8 cellular contexts compared by ENCODE assay signal in the genomic region with DNA sequence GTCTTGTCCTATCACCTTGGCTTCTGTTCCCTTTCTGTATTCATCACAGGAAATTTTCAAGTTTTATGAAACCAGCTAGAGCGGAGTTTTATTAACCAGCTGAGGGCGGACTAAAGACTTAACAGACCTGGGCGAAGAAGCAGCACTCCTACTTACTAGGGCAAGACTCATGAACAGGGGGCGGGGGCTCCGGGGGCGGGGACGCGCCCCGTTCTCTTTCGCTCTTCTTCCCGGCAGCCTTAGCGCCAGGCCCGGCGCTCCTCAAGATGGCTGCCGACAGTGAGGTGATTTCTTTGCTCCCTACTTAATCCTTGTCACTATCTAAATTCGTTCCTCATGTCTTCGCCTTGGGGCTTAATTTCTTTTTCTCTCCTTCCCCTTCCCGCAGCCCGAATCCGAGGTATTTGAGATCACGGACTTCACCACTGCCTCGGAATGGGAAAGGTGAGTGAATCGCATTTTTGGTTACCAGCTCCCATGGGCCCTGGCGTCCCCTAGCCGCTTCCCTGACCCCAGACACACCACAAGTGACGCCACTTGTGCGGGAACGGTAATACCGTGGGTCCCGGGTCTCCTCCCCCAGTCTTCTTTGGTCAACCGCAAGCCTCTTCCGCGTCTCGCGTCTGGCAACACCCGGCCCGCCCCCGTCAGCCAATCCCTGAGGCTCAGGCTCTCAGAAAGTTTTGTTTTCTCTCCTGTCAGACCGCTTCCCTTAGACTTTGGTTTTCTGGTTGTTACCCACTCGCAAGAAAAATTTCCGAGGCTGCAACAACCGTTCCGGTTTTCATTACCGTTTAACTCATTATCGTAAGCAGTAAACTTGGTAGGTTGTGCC. TPM values are rescaled to one million over a fixed set of nuclear protein-coding genes. Genes with fewer than 3 reads are reported as not detected.
DNase-seq lines count a peak whose midpoint lies in the region; ATAC-seq, FAIRE-seq and TF ChIP-seq lines count a peak whose summit lies in the region.

A gene (plus strand): TSS at position 251 of the 835 bp plus-strand sequence. CDS start 16 bp downstream, at position 267.

- H3K27me3 ChIP-seq in CD8-positive, alpha-beta memory T cell (ENCODE audit: insufficient read depth, low read length, poor library complexity, severe bottlenecking) = no peaks in the 10 kb centered on the region
- H3K27me3 ChIP-seq in H1 (replicated peaks in 1 of 4; ENCODE audit: control insufficient read depth in 3 of 4, extremely low read depth in 1 of 4, insufficient read depth in 3 of 4, low read length in 3 of 4) = no peaks in the 10 kb centered on the region; a peak in 1 of 7 replicates
- H3K27me3 ChIP-seq in mesenchymal stem cell (ENCODE audit: control insufficient read depth in 1 of 2, insufficient read depth in 1 of 2, low read length in 2 of 2) = no peaks in the 10 kb centered on the region

- no peak for TF ChIP-seq EP300 in H1 (IDR thresholded peaks at IDR 0.05; ENCODE audit: borderline replicate concordance in 1 of 2, low read depth in 2 of 2, low read length in 2 of 2)

- H3K4me3 ChIP-seq in CD8-positive, alpha-beta memory T cell (ENCODE audit: low read length) = peak within 1 kb of the TSS; percentile 98
- H3K4me3 ChIP-seq in H1 (ENCODE audit: extremely low read depth in 1 of 4, insufficient read depth in 2 of 4, low read depth in 3 of 4, low read length in 4 of 4) (peak within 1 kb of the TSS; percentile 96 to 99 (median 99)), mesenchymal stem cell (ENCODE audit: insufficient read depth in 1 of 2, low read depth in 1 of 2, low read length in 2 of 2) (peak within 1 kb of the TSS; percentile 91 to 96)

- H3K4me2 ChIP-seq in H1 (ENCODE audit: insufficient read depth in 1 of 2, low read depth in 2 of 2, low read length in 2 of 2) (peak within 1 kb of the TSS; percentile 83 to 97), mesenchymal stem cell (ENCODE audit: low read length, poor library complexity, severe bottlenecking) (peak within 1 kb of the TSS; percentile 91)

- H3K9me3 Mint-ChIP-seq in CD8-positive, alpha-beta memory T cell = peaks cover 0 to 3% (median 0%) of the 10 kb centered on the region in 5 donors

- no peak for TF ChIP-seq CTCF in H1 (IDR thresholded peaks at IDR 0.05; ENCODE audit: control extremely low read depth in 1 of 3, insufficient read depth in 1 of 3, low read depth in 1 of 3, low read length in 3 of 3)

- peak; percentile 91 to 95 for TF ChIP-seq POLR2A in H1 (IDR thresholded peaks at IDR 0.05; ENCODE audit: control extremely low read depth in 1 of 2, low read depth in 2 of 2, low read length in 2 of 2)

- H2BK15ac ChIP-seq in H1 (ENCODE audit: low read length) (no peak within 1 kb of the TSS), mesenchymal stem cell (ENCODE audit: low read depth, poor library complexity, severe bottlenecking) (peak within 1 kb of the TSS; percentile 74)

- H3K14ac ChIP-seq in H1 (ENCODE audit: insufficient read length) = no peak within 1 kb of the TSS
- peak within 1 kb of the TSS in 1 of 2 experiments; percentile 87 for H3K14ac ChIP-seq in mesenchymal stem cell (ENCODE audit: low read length in 2 of 2)

- peak within 1 kb of the TSS; percentile 20 for H3K56ac ChIP-seq in H1 (replicated peaks; ENCODE audit: insufficient read length, low read depth, low read length)

- H3K9ac ChIP-seq in H1 (replicated peaks in 1 of 4; ENCODE audit: extremely low read depth in 1 of 4, low read depth in 3 of 4, low read length in 3 of 4) (peak within 1 kb of the TSS; percentile 68 to 98 (median 94)), mesenchymal stem cell (ENCODE audit: low read length) (peak within 1 kb of the TSS; percentile 98)

- H4K8ac ChIP-seq in H1 (ENCODE audit: extremely low read depth, insufficient read depth, low read length) (peak within 1 kb of the TSS; percentile 96; the same call in 1 of the 2 replicates), mesenchymal stem cell (ENCODE audit: low read length) (peak within 1 kb of the TSS; percentile 99)

- no peaks in the 10 kb centered on the region for H3K36me3 ChIP-seq in CD8-positive, alpha-beta memory T cell (ENCODE audit: insufficient read depth, low read length)
- H3K36me3 ChIP-seq in H1 (ENCODE audit: control insufficient read depth in 2 of 4, insufficient read depth in 4 of 4, low read length in 3 of 4) (no peaks in the 10 kb centered on the region), mesenchymal stem cell (ENCODE audit: control insufficient read depth in 1 of 2, insufficient read depth in 2 of 2, low read depth in 1 of 2, low read length in 2 of 2) (peaks cover 0 to 7% of the 10 kb centered on the region in 2 experiments)

- peaks cover 4 to 9% of the 10 kb centered on the region in 2 donors for H3K27me3 Mint-ChIP-seq in CD8-positive, alpha-beta memory T cell

- DNase-seq in CD8-positive, alpha-beta memory T cell = peak; percentile 85 to 97 (median 95)
- peak; percentile 89 for DNase-seq in HPDE6-E6E7 (ENCODE audit: extremely low spot score)
- DNase-seq in NOMO-1 treated with DMSO at 0.1 percent for 48 hours (lab: John Stamatoyannopoulos, UW; ENCODE audit: unreplicated experiment) = peak; percentile 81
- DNase-seq in activated CD8-positive, alpha-beta memory T cell treated with anti-CD3 and anti-CD28 coated beads for 4 hours (ENCODE audit: low read depth in 2 of 2) = peak; percentile 81 to 90
- peak; percentile 39 to 71 for DNase-seq in H1 (ENCODE audit: low read depth in 1 of 2, low spot score in 2 of 2)
- peak; percentile 91 for DNase-seq in mesenchymal stem cell
- DNase-seq in stimulated activated CD8-positive, alpha-beta memory T cell treated with anti-CD3 and anti-CD28 coated beads, Interleukin-12 subunit alpha, Interleukin-12 subunit beta, amount 100 ng/mL, for 24 hours (ENCODE audit: extremely low read depth) = peak; percentile 79

- POLR2A ChIA-PET in CD8-positive, alpha-beta memory T cell (lab: Charles Lee) = interaction anchor here (0.6 to 1.0 kb wide), 2 partner anchors 479 to 503 kb away, joined by 3 to 5 read pairs; a partner anchor contains a TSS
- POLR2A ChIA-PET in H1 (lab: Charles Lee; ENCODE audit: partially characterized antibody) = interaction anchor here (0.6 to 1.8 kb wide), 7 partner anchors 9 to 477 kb away, joined by 3 to 6 read pairs (median 3); no protein-coding TSS in a partner anchor

- H2BK12ac ChIP-seq in H1 (ENCODE audit: low read depth, low read length) (peak within 1 kb of the TSS; percentile 20; the same call in 1 of the 2 replicates), mesenchymal stem cell (ENCODE audit: low read length in 2 of 2) (peak within 1 kb of the TSS; percentile 9 to 29)

- H3K36me3 Mint-ChIP-seq in CD8-positive, alpha-beta memory T cell = peaks cover 0 to 11% (median 3%) of the 10 kb centered on the region in 3 donors

- 4% methylated on average over 45 of the region's 45 CpGs; no CpG with 5 or more reads in 1 of the 2 experiments for WGBS in H1 (ENCODE audit: extremely low coverage in 1 of 2, insufficient coverage in 1 of 2, insufficient read length in 1 of 2, insufficient replicate concordance in 2 of 2, low coverage in 1 of 2, low lambda C conversion rate in 2 of 2, missing lambda C conversion rate in 1 of 2), 2 experiments
- WGBS in mesenchymal stem cell = 1% methylated on average over 44 of the region's 45 CpGs

- H4K91ac ChIP-seq in H1 (replicated peaks; ENCODE audit: insufficient read length, low read length) (no peak within 1 kb of the TSS), mesenchymal stem cell (ENCODE audit: low read length) (peak within 1 kb of the TSS; percentile 4)

- H2AK5ac ChIP-seq in H1 (ENCODE audit: low read depth, low read length) (no peak within 1 kb of the TSS), mesenchymal stem cell (ENCODE audit: low read length, severe bottlenecking) (peak within 1 kb of the TSS; percentile 9)

- no peak for FAIRE-seq in H1 (lab: Jason Lieb, UNC)

- peak; percentile 78 for ATAC-seq in GM19467 (IDR thresholded peaks at IDR 0.05; ENCODE audit: unreplicated experiment)

- no peak within 1 kb of the TSS for H2BK20ac ChIP-seq in H1 (ENCODE audit: low read length)

- H4K20me1 ChIP-seq in H1 (replicated peaks in 1 of 2; ENCODE audit: control insufficient read depth in 1 of 2, insufficient read depth in 2 of 2, low read length in 2 of 2) = peaks cover 0 to 3% of the 10 kb centered on the region in 2 experiments

- peak within 1 kb of the TSS; percentile 85 to 99 (median 98) for H3K4me3 Mint-ChIP-seq in CD8-positive, alpha-beta memory T cell

- H3K9me3 ChIP-seq in CD8-positive, alpha-beta memory T cell (ENCODE audit: low read length) = no peaks in the 10 kb centered on the region
- H3K9me3 ChIP-seq in H1 (ENCODE audit: insufficient read depth in 2 of 2, low read depth in 1 of 2, low read length in 1 of 2) (no peaks in the 10 kb centered on the region), mesenchymal stem cell (ENCODE audit: control insufficient read depth, low read length) (no peaks in the 10 kb centered on the region)

- TF ChIP-seq RAD21 in H1 (IDR thresholded peaks at IDR 0.05 in 1 of 2, conservative IDR thresholded peaks at IDR 0.05 in 1 of 2; ENCODE audit: low read depth in 2 of 2, low read length in 2 of 2) = no peak

- H3K27ac ChIP-seq in CD8-positive, alpha-beta memory T cell (ENCODE audit: low read depth, low read length) = peak within 1 kb of the TSS; percentile 99
- H3K27ac ChIP-seq in H1 (ENCODE audit: low read depth, low read length) (peak within 1 kb of the TSS; percentile 90), mesenchymal stem cell (ENCODE audit: low read length, poor library complexity, severe bottlenecking) (peak within 1 kb of the TSS; percentile 92)

- H3K4me1 Mint-ChIP-seq in CD8-positive, alpha-beta memory T cell = peaks cover 36 to 45% (median 40%) of the 10 kb centered on the region in 3 donors

- peaks cover 4 to 46% of the 10 kb centered on the region in 2 experiments for H3K79me2 ChIP-seq in H1 (ENCODE audit: control insufficient read depth in 1 of 2, insufficient read depth in 2 of 2, low read length in 2 of 2)

- H3K79me1 ChIP-seq in H1 (ENCODE audit: low read depth, low read length) (no peaks in the 10 kb centered on the region; the same call in 1 of the 2 replicates), mesenchymal stem cell (replicated peaks; ENCODE audit: low read length, poor library complexity, severe bottlenecking) (no peaks in the 10 kb centered on the region)

- H3K23ac ChIP-seq in H1 (ENCODE audit: insufficient read length) (no peak within 1 kb of the TSS), mesenchymal stem cell (ENCODE audit: low read length in 2 of 2) (peak within 1 kb of the TSS; percentile 46 to 94)

- H2AFZ ChIP-seq in H1 (ENCODE audit: low read length) (peak within 1 kb of the TSS; percentile 99), mesenchymal stem cell (ENCODE audit: low read depth, low read length) (peak within 1 kb of the TSS; percentile 90)

- peak within 1 kb of the TSS; percentile 98 to 100 (median 100) for H3K27ac Mint-ChIP-seq in CD8-positive, alpha-beta memory T cell

- H4K5ac ChIP-seq in H1 (ENCODE audit: insufficient read length, low read depth, low read length) = peak within 1 kb of the TSS; percentile 25

- H2BK5ac ChIP-seq in H1 (ENCODE audit: low read depth, low read length) = peak within 1 kb of the TSS; percentile 72
- H2BK5ac ChIP-seq in mesenchymal stem cell (ENCODE audit: low read depth, low read length, poor library complexity, severe bottlenecking) = peak within 1 kb of the TSS; percentile 84

- CTCF ChIA-PET in CD8-positive, alpha-beta memory T cell (lab: Charles Lee) = no interaction called here
- CTCF ChIA-PET in H1 (lab: Charles Lee; ENCODE audit: partially characterized antibody) = no interaction called here

- peaks cover 28% of the 10 kb centered on the region for H3K4me1 ChIP-seq in CD8-positive, alpha-beta memory T cell (ENCODE audit: insufficient read depth, low read length)
- peaks cover 0 to 6% (median 2%) of the 10 kb centered on the region in 4 experiments; a peak in 2 of 7 replicates for H3K4me1 ChIP-seq in H1 (replicated peaks in 1 of 4; ENCODE audit: control insufficient read depth in 3 of 4, insufficient read depth in 4 of 4, low read length in 3 of 4)
- H3K4me1 ChIP-seq in mesenchymal stem cell (ENCODE audit: control insufficient read depth, insufficient read depth, low read depth, low read length) = peaks cover 5% of the 10 kb centered on the region

- H2BK120ac ChIP-seq in H1 (replicated peaks; ENCODE audit: low read depth, low read length) (no peak within 1 kb of the TSS), mesenchymal stem cell (ENCODE audit: low read depth, low read length) (no peak within 1 kb of the TSS)

- H3K18ac ChIP-seq in H1 (ENCODE audit: extremely low read depth, low read length) = peak within 1 kb of the TSS; percentile 41
- H3K18ac ChIP-seq in mesenchymal stem cell (ENCODE audit: low read depth in 1 of 2, low read length in 2 of 2) = peak within 1 kb of the TSS; percentile 34 to 98

- H3K4ac ChIP-seq in H1 (replicated peaks; ENCODE audit: insufficient read length, low read depth, low read length) = no peak within 1 kb of the TSS
- H3K4ac ChIP-seq in mesenchymal stem cell (ENCODE audit: low read depth in 1 of 2, low read length in 2 of 2) = peak within 1 kb of the TSS; percentile 77 to 92

- peaks cover 4% of the 10 kb centered on the region for H3K23me2 ChIP-seq in H1 (ENCODE audit: low read depth, low read length)

RNA-seq across cellular contexts. Expression of the gene that starts here (rescaled TPM):
- 10 to 100 TPM; 22.8 to 23.6 TPM for total RNA-seq in CD8-positive, alpha-beta memory T cell
- 12.8 TPM for polyA plus RNA-seq in CD8-positive, alpha-beta memory T cell
- total RNA-seq in H1 (2021; fragmentation: NEBNext Ultra II Directional; extraction: Animal tissue kit (Norgen Biotek cat#: 25700)) = 25.7 and 28.6 TPM in 2 replicates
- polyA plus RNA-seq in H1 (2011; rRNA removed) = 7.3 and 9.8 TPM in 2 replicates
- polyA plus RNA-seq in H1 (2011; cell fraction: cytosol; rRNA removed) = 12.8 TPM
- polyA plus RNA-seq in H1 (2011; cell fraction: nucleus; rRNA removed) = 7.2 TPM
- 17.5 to 29.0 TPM (median 19.5 TPM) in 4 replicates for polyA plus RNA-seq in H1 (2012, experiment 1 of 2)
- 1.1 TPM for polyA plus RNA-seq in H1 (2012, experiment 2 of 2)
- polyA plus RNA-seq in H1 (2013, experiment 1 of 2) = 14.8 TPM
- polyA plus RNA-seq in H1 (2013, experiment 2 of 2) = 15.1 TPM
- 20.1 and 23.8 TPM in 2 replicates for polyA minus RNA-seq in H1 (2011; rRNA and poly(A)+ RNA removed)
- 9.4 TPM for polyA minus RNA-seq in H1 (2011; cell fraction: cytosol; rRNA and poly(A)+ RNA removed)
- polyA minus RNA-seq in H1 (2011; cell fraction: nucleus; rRNA and poly(A)+ RNA removed) = 22.7 TPM
- polyA plus RNA-seq in mesenchymal stem cell (2013, experiment 1 of 2) = 27.8 TPM
- polyA plus RNA-seq in mesenchymal stem cell (2013, experiment 2 of 2) = 29.0 TPM

Comparison
In these comparisons a context has a peak if more than half of its experiments do, and no peak if none do; other contexts are left out.
1. Peak in every context shown above with its lines: DNase-seq, ATAC-seq, H3K4me3 ChIP-seq and H3K27ac ChIP-seq.